ENCODE assay signal across 1 cellular context in genomic region chr2:219536967-219537366, GRCh38.
TF ChIP-seq lines count a peak whose summit lies in the region.

No MANE protein-coding gene starts in this region.

TF ChIP-seq in Ishikawa, 13 proteins besides CTCF, POLR2A, EP300 and RAD21:
- TF ChIP-seq TCF12 (IDR thresholded peaks at IDR 0.05; ENCODE audit: low read depth) (no peak), CREB1 (IDR thresholded peaks at IDR 0.05; ENCODE audit: low read depth) (no peak), EGR1 (IDR thresholded peaks at IDR 0.05) (0 out of 2 replicates have a peak, but pooled peaks have one; percentile 29)
TF ChIP-seq in Ishikawa: peak in this region for 1.
